In the genomic region with DNA sequence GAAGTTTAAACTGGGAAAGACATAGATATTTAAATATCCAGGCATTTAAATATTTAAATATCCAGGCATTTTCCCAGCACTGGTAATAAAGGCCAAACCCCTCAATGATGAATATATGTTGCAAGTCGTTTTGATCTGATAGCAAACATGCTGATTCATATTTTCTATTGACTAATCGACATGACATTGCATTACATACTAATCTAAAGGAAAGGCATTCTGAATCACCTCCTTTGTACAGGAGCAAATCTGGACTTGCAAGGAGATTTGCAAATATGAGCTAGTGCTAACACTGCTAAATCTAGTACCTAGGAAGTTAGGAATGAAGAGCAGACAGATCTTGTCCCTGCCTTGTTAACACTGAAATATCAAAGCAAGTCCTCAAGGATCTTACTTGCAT, we compare ENCODE assay signal across 1 cellular context.
TF ChIP-seq lines count a peak whose summit lies in the region.

No MANE protein-coding gene starts in this region.

TF ChIP-seq in H1, 55 proteins besides CTCF, POLR2A, EP300 and RAD21:
- no peak for TF ChIP-seq RBBP5 (IDR thresholded peaks at IDR 0.05; ENCODE audit: borderline replicate concordance, low read depth, low read length)
- no peak for TF ChIP-seq CHD1 (IDR thresholded peaks at IDR 0.05; ENCODE audit: low read depth, low read length)
TF ChIP-seq in H1: peak in this region for 0.
